Comparison of ENCODE assay signal across 8 cellular contexts in genomic region chr5:139342423-139342723, GRCh38. TPM values are rescaled to one million over a fixed set of nuclear protein-coding genes. Genes with fewer than 3 reads are reported as not detected.
A peak's percentile ranks its signal among the peaks of the same experiment; 100 is the strongest.
DNase-seq lines count a peak whose midpoint lies in the region; ATAC-seq and TF ChIP-seq lines count a peak whose summit lies in the region.

No MANE protein-coding gene starts in this region.

- no peaks in the 10 kb centered on the region for H3K9me3 ChIP-seq in iPS DF 6.9 (ENCODE audit: control insufficient read depth, insufficient read depth, low read length)

- peak; percentile 60 for ATAC-seq in HG02678 (IDR thresholded peaks at IDR 0.05; ENCODE audit: unreplicated experiment)
- peak; percentile 77 for ATAC-seq in activated CD8-positive, alpha-beta T cell treated with anti-CD3 and anti-CD28 coated beads, Interleukin-2, amount 10 ng/mL, durations not matched to agents 7 days and 5 days
- ATAC-seq in stimulated activated naive CD8-positive, alpha-beta T cell treated with anti-CD3 and anti-CD28 coated beads, Interleukin-15, amount 100 ng/mL, for 72 hours = peak; percentile 82
- ATAC-seq in HG03175 (IDR thresholded peaks at IDR 0.05; ENCODE audit: unreplicated experiment) = no peak

- DNase-seq in activated CD8-positive, alpha-beta T cell treated with anti-CD3 and anti-CD28 coated beads, Interleukin-2, amount 10 ng/mL, durations not matched to agents 7 days and 5 days = peak; percentile 89
- no peak for DNase-seq in iPS DF 6.9 (ENCODE audit: low read depth, low spot score)
- no peak for DNase-seq in stimulated activated naive CD8-positive, alpha-beta T cell treated with anti-CD3 and anti-CD28 coated beads, Interleukin-15, amount 100 ng/mL, for 72 hours
- no peak for DNase-seq in iPS-NIHi11 (ENCODE audit: low spot score)
- no peak for DNase-seq in DMS53 treated with DMSO at 0.1 percent for 48 hours (lab: John Stamatoyannopoulos, UW; ENCODE audit: unreplicated experiment)

- H3K4me1 Mint-ChIP-seq in activated CD8-positive, alpha-beta T cell treated with anti-CD3 and anti-CD28 coated beads, Interleukin-2, amount 10 ng/mL, durations not matched to agents 7 days and 5 days (ENCODE audit: low read depth) = peaks cover 45% of the 10 kb centered on the region
- peaks cover 59% of the 10 kb centered on the region for H3K4me1 Mint-ChIP-seq in stimulated activated naive CD8-positive, alpha-beta T cell treated with anti-CD3 and anti-CD28 coated beads, Interleukin-15, amount 100 ng/mL, for 72 hours

- H3K9me3 Mint-ChIP-seq in activated CD8-positive, alpha-beta T cell treated with anti-CD3 and anti-CD28 coated beads, Interleukin-2, amount 10 ng/mL, durations not matched to agents 7 days and 5 days (ENCODE audit: insufficient read depth) = no peaks in the 10 kb centered on the region
- no peaks in the 10 kb centered on the region for H3K9me3 Mint-ChIP-seq in stimulated activated naive CD8-positive, alpha-beta T cell treated with anti-CD3 and anti-CD28 coated beads, Interleukin-15, amount 100 ng/mL, for 72 hours

- CTCF ChIA-PET in activated CD8-positive, alpha-beta T cell treated with anti-CD3 and anti-CD28 coated beads, Interleukin-2, amount 10 ng/mL, durations not matched to agents 7 days and 5 days (lab: Charles Lee) = interaction anchor here (0.7 to 3.0 kb wide), 28 partner anchors 9 to 1163 kb away, joined by 3 to 32 read pairs (median 5); partner anchors contain the start of genes KIF20A, MATR3, MZB1 and SPATA24

- no peaks in the 10 kb centered on the region for H3K27me3 ChIP-seq in iPS DF 6.9 (ENCODE audit: control insufficient read depth, insufficient read depth, low read length)

- WGBS in iPS DF 6.9 (ENCODE audit: insufficient coverage, insufficient read length) = no CpG with 5 or more reads among the region's 16 CpGs

- H3K4me1 ChIP-seq in iPS DF 6.9 (ENCODE audit: control insufficient read depth, insufficient read depth, low read length) = no peaks in the 10 kb centered on the region

- no peaks in the 10 kb centered on the region for H3K27me3 Mint-ChIP-seq in activated CD8-positive, alpha-beta T cell treated with anti-CD3 and anti-CD28 coated beads, Interleukin-2, amount 10 ng/mL, durations not matched to agents 7 days and 5 days (ENCODE audit: low read depth)
- no peaks in the 10 kb centered on the region for H3K27me3 Mint-ChIP-seq in stimulated activated naive CD8-positive, alpha-beta T cell treated with anti-CD3 and anti-CD28 coated beads, Interleukin-15, amount 100 ng/mL, for 72 hours

- peaks cover 23% of the 10 kb centered on the region for H3K36me3 Mint-ChIP-seq in activated CD8-positive, alpha-beta T cell treated with anti-CD3 and anti-CD28 coated beads, Interleukin-2, amount 10 ng/mL, durations not matched to agents 7 days and 5 days (ENCODE audit: low read depth)

- H3K27ac ChIP-seq in iPS DF 6.9 (ENCODE audit: low read length) = no peak overlapping the region

- H3K36me3 ChIP-seq in iPS DF 6.9 (ENCODE audit: control insufficient read depth, insufficient read depth, low read length) = no peaks in the 10 kb centered on the region

- POLR2A ChIA-PET in activated CD8-positive, alpha-beta T cell treated with anti-CD3 and anti-CD28 coated beads, Interleukin-2, amount 10 ng/mL, durations not matched to agents 7 days and 5 days (lab: Charles Lee) = interaction anchor here (0.6 to 3.5 kb wide), 29 partner anchors 9 to 799 kb away, joined by 3 to 139 read pairs (median 4); partner anchors contain the start of genes MATR3, MZB1, PROB1 and SLC23A1

- peak overlapping the region; percentile 98 for H3K27ac Mint-ChIP-seq in activated CD8-positive, alpha-beta T cell treated with anti-CD3 and anti-CD28 coated beads, Interleukin-2, amount 10 ng/mL, durations not matched to agents 7 days and 5 days
- peak overlapping the region; percentile 99 for H3K27ac Mint-ChIP-seq in stimulated activated naive CD8-positive, alpha-beta T cell treated with anti-CD3 and anti-CD28 coated beads, Interleukin-15, amount 100 ng/mL, for 72 hours

- H3K4me3 Mint-ChIP-seq in activated CD8-positive, alpha-beta T cell treated with anti-CD3 and anti-CD28 coated beads, Interleukin-2, amount 10 ng/mL, durations not matched to agents 7 days and 5 days = peak overlapping the region; percentile 93
- H3K4me3 Mint-ChIP-seq in stimulated activated naive CD8-positive, alpha-beta T cell treated with anti-CD3 and anti-CD28 coated beads, Interleukin-15, amount 100 ng/mL, for 72 hours = peak overlapping the region; percentile 94 to 99

- no peak for TF ChIP-seq CTCF in GM12875 (IDR thresholded peaks at IDR 0.05; ENCODE audit: borderline replicate concordance, insufficient read depth, low read depth, low read length)

- H3K4me3 ChIP-seq in GM12875 (ENCODE audit: low read depth, low read length) = peak overlapping the region; percentile 98
- peak overlapping the region; percentile 89; the same call in 1 of the 2 replicates for H3K4me3 ChIP-seq in iPS DF 6.9 (ENCODE audit: low read length)

RNA-seq across cellular contexts. Expression of gene PAIP2, which starts 0.7 kb away (rescaled TPM):
- 10 to 100 TPM; 90.7 to 93.5 TPM for total RNA-seq in activated CD8-positive, alpha-beta T cell treated with anti-CD3 and anti-CD28 coated beads, Interleukin-2, amount 10 ng/mL, durations not matched to agents 7 days and 5 days

RNA-seq across cellular contexts. Expression of gene SLC23A1, which starts 40.7 kb away (rescaled TPM):
- 1 to 10 TPM; 1.2 to 1.5 TPM for total RNA-seq in activated CD8-positive, alpha-beta T cell treated with anti-CD3 and anti-CD28 coated beads, Interleukin-2, amount 10 ng/mL, durations not matched to agents 7 days and 5 days

RNA-seq across cellular contexts. Expression of gene MZB1, which starts 47.3 kb away (rescaled TPM):
- total RNA-seq in activated CD8-positive, alpha-beta T cell treated with anti-CD3 and anti-CD28 coated beads, Interleukin-2, amount 10 ng/mL, durations not matched to agents 7 days and 5 days = 10 to 100 TPM; 19.0 to 19.9 TPM

RNA-seq across cellular contexts. Expression of gene MATR3, which starts 48.8 kb away (rescaled TPM):
- 100 to 1,000 TPM; 174 to 176 TPM for total RNA-seq in activated CD8-positive, alpha-beta T cell treated with anti-CD3 and anti-CD28 coated beads, Interleukin-2, amount 10 ng/mL, durations not matched to agents 7 days and 5 days

RNA-seq across cellular contexts. Expression of gene PROB1, which starts 52.5 kb away (rescaled TPM):
- 1 to 10 TPM; 5.2 to 6.2 TPM for total RNA-seq in activated CD8-positive, alpha-beta T cell treated with anti-CD3 and anti-CD28 coated beads, Interleukin-2, amount 10 ng/mL, durations not matched to agents 7 days and 5 days
